ENCODE assay signal across 1 cellular context in the genomic region with DNA sequence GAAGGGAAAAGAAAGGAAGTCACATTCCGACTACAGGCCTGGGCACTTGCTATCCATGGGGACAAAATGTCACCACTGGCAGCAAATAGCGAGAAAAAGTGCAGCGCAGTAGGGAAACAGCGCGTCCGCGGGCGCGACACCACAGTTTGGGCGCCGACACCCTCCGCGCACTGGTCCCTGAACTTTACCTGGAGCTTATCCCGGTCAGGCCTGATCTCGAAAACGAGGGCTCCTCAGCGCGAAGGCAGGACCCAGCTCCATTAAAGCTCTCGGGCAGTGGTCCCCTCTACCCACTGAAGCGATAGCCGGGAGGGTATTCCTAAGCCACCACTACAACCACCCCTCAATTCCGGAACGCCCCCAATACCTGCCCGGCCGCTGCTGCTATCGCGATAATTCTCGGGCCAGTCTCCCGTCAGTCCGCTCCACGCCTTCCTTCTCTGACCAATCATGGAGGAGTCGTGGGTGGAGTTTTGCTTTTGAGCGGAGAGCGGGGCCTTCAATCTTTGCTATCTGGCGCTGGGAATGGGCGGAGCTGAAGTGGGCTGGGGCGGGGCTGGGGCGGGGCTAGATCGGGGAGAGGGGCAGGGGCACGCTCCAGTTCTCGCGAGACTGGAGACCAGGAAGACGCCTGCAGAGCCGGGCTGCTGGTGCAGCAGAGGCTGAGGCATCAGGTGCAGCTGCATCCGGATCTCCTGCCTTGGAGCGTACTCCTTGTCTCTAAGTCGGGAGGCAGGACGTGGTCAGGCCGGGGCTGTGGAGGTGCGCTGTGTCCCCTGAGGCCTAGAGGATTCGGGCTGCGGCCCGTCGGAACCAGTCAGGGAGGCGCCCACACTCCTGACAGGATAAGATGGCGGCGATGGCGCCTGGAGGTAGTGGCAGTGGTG.
TF ChIP-seq lines count a peak whose summit lies in the region.

Gene PIGN, minus strand, starts transcription at position 401 of the 887 bp plus-strand sequence. CDS start 25,703 bp downstream, outside the sequence.
A gene with protein sequence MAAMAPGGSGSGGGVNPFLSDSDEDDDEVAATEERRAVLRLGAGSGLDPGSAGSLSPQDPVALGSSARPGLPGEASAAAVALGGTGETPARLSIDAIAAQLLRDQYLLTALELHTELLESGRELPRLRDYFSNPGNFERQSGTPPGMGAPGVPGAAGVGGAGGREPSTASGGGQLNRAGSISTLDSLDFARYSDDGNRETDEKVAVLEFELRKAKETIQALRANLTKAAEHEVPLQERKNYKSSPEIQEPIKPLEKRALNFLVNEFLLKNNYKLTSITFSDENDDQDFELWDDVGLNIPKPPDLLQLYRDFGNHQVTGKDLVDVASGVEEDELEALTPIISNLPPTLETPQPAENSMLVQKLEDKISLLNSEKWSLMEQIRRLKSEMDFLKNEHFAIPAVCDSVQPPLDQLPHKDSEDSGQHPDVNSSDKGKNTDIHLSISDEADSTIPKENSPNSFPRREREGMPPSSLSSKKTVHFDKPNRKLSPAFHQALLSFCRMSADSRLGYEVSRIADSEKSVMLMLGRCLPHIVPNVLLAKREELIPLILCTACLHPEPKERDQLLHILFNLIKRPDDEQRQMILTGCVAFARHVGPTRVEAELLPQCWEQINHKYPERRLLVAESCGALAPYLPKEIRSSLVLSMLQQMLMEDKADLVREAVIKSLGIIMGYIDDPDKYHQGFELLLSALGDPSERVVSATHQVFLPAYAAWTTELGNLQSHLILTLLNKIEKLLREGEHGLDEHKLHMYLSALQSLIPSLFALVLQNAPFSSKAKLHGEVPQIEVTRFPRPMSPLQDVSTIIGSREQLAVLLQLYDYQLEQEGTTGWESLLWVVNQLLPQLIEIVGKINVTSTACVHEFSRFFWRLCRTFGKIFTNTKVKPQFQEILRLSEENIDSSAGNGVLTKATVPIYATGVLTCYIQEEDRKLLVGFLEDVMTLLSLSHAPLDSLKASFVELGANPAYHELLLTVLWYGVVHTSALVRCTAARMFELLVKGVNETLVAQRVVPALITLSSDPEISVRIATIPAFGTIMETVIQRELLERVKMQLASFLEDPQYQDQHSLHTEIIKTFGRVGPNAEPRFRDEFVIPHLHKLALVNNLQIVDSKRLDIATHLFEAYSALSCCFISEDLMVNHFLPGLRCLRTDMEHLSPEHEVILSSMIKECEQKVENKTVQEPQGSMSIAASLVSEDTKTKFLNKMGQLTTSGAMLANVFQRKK (plus strand): TSS at position 600 of the 887 bp plus-strand sequence. CDS start 251 bp downstream, at position 851.

TF ChIP-seq in HepG2, 621 proteins besides CTCF, POLR2A, EP300 and RAD21 (continued from another document):
- TF ChIP-seq, protein P1, sequence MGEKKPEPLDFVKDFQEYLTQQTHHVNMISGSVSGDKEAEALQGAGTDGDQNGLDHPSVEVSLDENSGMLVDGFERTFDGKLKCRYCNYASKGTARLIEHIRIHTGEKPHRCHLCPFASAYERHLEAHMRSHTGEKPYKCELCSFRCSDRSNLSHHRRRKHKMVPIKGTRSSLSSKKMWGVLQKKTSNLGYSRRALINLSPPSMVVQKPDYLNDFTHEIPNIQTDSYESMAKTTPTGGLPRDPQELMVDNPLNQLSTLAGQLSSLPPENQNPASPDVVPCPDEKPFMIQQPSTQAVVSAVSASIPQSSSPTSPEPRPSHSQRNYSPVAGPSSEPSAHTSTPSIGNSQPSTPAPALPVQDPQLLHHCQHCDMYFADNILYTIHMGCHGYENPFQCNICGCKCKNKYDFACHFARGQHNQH (CRISPR knock-in tag; IDR thresholded peaks at IDR 0.05) = 0 out of 2 replicates have a peak, but pooled peaks have one; percentile 24
- TF ChIP-seq ZNF660 (CRISPR knock-in tag; IDR thresholded peaks at IDR 0.05; ENCODE audit: borderline replicate concordance, low read depth) (0 out of 2 replicates have a peak, but pooled peaks have one; percentile 46), GATAD1 (CRISPR knock-in tag; IDR thresholded peaks at IDR 0.05) (peak; percentile 79), ZNF367 (CRISPR knock-in tag; IDR thresholded peaks at IDR 0.05; ENCODE audit: borderline replicate concordance) (no peak), ZC3H4 (CRISPR knock-in tag; IDR thresholded peaks at IDR 0.05; ENCODE audit: borderline replicate concordance) (0 out of 2 replicates have a peak, but pooled peaks have one; percentile 44), KDM2A (CRISPR knock-in tag; IDR thresholded peaks at IDR 0.05; ENCODE audit: borderline replicate concordance, low read depth) (peak; percentile 28), ELF1 (CRISPR knock-in tag; IDR thresholded peaks at IDR 0.05) (peak; percentile 85), ZNF510 (CRISPR knock-in tag; IDR thresholded peaks at IDR 0.05; ENCODE audit: low read depth) (0 out of 2 replicates have a peak, but pooled peaks have one; percentile 66), FOSL2 (CRISPR knock-in tag; IDR thresholded peaks at IDR 0.05) (peak; percentile 14; the same call in 1 of the 2 replicates), ZNF235 (CRISPR knock-in tag; IDR thresholded peaks at IDR 0.05; ENCODE audit: borderline replicate concordance) (peak; percentile 66; the same call in 1 of the 2 replicates), RELA (CRISPR knock-in tag; IDR thresholded peaks at IDR 0.05) (no peak), NONO (IDR thresholded peaks at IDR 0.05) (no peak), NONO (CRISPR knock-in tag; conservative IDR thresholded peaks at IDR 0.05) (peak; percentile 17; the same call in 1 of the 2 replicates)
- TF ChIP-seq, protein P2, sequence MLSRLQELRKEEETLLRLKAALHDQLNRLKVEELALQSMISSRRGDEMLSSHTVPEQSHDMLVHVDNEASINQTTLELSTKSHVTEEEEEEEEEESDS (CRISPR knock-in tag; IDR thresholded peaks at IDR 0.05; ENCODE audit: borderline replicate concordance) = no peak
- TF ChIP-seq, protein P3, sequence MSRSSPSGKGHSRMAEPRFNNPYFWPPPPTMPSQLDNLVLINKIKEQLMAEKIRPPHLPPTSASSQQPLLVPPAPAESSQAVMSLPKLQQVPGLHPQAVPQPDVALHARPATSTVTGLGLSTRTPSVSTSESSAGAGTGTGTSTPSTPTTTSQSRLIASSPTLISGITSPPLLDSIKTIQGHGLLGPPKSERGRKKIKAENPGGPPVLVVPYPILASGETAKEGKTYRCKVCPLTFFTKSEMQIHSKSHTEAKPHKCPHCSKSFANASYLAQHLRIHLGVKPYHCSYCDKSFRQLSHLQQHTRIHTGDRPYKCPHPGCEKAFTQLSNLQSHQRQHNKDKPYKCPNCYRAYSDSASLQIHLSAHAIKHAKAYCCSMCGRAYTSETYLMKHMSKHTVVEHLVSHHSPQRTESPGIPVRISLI (CRISPR knock-in tag; IDR thresholded peaks at IDR 0.05; ENCODE audit: borderline replicate concordance) = 0 out of 2 replicates have a peak, but pooled peaks have one; percentile 9
- TF ChIP-seq, protein P4, sequence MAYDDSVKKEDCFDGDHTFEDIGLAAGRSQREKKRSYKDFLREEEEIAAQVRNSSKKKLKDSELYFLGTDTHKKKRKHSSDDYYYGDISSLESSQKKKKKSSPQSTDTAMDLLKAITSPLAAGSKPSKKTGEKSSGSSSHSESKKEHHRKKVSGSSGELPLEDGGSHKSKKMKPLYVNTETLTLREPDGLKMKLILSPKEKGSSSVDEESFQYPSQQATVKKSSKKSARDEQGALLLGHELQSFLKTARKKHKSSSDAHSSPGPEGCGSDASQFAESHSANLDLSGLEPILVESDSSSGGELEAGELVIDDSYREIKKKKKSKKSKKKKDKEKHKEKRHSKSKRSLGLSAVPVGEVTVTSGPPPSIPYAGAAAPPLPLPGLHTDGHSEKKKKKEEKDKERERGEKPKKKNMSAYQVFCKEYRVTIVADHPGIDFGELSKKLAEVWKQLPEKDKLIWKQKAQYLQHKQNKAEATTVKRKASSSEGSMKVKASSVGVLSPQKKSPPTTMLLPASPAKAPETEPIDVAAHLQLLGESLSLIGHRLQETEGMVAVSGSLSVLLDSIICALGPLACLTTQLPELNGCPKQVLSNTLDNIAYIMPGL (CRISPR knock-in tag; IDR thresholded peaks at IDR 0.05; ENCODE audit: borderline replicate concordance in 1 of 2, low read depth in 1 of 2) = peak; percentile 5 to 18; a peak in 2 of 4 replicates
- TF ChIP-seq, protein P5, sequence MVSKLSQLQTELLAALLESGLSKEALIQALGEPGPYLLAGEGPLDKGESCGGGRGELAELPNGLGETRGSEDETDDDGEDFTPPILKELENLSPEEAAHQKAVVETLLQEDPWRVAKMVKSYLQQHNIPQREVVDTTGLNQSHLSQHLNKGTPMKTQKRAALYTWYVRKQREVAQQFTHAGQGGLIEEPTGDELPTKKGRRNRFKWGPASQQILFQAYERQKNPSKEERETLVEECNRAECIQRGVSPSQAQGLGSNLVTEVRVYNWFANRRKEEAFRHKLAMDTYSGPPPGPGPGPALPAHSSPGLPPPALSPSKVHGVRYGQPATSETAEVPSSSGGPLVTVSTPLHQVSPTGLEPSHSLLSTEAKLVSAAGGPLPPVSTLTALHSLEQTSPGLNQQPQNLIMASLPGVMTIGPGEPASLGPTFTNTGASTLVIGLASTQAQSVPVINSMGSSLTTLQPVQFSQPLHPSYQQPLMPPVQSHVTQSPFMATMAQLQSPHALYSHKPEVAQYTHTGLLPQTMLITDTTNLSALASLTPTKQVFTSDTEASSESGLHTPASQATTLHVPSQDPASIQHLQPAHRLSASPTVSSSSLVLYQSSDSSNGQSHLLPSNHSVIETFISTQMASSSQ (IDR thresholded peaks at IDR 0.05; ENCODE audit: low read depth) = no peak
- TF ChIP-seq, protein P5 (CRISPR knock-in tag; IDR thresholded peaks at IDR 0.05; ENCODE audit: borderline replicate concordance) = peak; percentile 50; the same call in 1 of the 2 replicates
